8 cellular contexts compared by ENCODE assay signal in the genomic region with DNA sequence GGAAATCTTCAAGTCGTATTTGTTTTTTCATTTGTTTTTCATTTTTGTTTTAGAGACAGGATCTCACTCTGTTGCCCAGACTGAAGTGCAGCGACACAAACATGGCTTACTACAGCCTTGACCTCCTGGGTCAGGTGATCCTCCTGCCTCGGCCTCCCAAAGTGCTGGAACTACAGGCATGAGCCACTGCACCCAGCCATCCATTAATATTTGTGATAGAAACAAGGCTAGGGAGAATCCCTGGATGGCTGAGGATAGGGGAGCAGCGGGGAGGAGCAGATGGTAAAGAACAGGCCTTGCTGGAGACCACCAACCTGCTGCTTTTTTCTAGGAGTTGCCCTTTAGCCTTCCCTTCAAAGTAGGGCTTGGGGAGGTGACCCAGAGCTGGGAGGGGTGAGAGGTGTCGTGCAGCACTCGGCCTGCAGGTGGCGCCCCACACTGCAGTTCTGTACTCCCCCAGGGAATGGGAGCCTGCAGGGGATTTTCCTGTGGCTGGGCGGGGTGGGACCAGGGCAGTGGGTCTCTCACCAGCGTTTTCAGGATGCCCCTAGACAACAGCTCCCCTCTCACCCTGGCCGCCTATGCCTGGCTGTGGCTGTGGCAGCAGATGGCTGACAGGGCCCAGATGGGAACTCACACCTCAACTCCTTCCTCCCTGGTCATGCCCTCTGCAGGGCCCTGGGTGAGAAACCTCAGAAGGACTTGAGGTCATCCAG. TPM values are rescaled to one million over a fixed set of nuclear protein-coding genes. Genes with fewer than 3 reads are reported as not detected.
DNase-seq lines count a peak whose midpoint lies in the region; ATAC-seq and TF ChIP-seq lines count a peak whose summit lies in the region.

No MANE protein-coding gene starts in this region.

- no peaks in the 10 kb centered on the region for H3K36me3 ChIP-seq in sigmoid colon

- no peaks in the 10 kb centered on the region for H3K27me3 ChIP-seq in sigmoid colon

- H3K4me1 Mint-ChIP-seq in activated naive CD8-positive, alpha-beta T cell treated with anti-CD3 and anti-CD28 coated beads, Interleukin-2, amount 50 U/mL, for 24 hours, result no peaks in the 10 kb centered on the region

- peak; percentile 85 for ATAC-seq in activated naive CD8-positive, alpha-beta T cell treated with anti-CD3 and anti-CD28 coated beads, Interleukin-2, amount 50 U/mL, for 24 hours
- peak; percentile 92 to 94 for ATAC-seq in left cardiac atrium

- H3K4me3 ChIP-seq in sigmoid colon, result no peak overlapping the region

- no peak overlapping the region for H3K27ac Mint-ChIP-seq in activated naive CD8-positive, alpha-beta T cell treated with anti-CD3 and anti-CD28 coated beads, Interleukin-2, amount 50 U/mL, for 24 hours

- no peaks in the 10 kb centered on the region for H3K9me3 ChIP-seq in sigmoid colon

- DNase-seq in DMS 273 (lab: John Stamatoyannopoulos, UW; ENCODE audit: unreplicated experiment) (peak; percentile 76), DMS 273 treated with DMSO at 0.1 percent for 48 hours (lab: John Stamatoyannopoulos, UW) (no peak), HUDEP-2 (lab: John Stamatoyannopoulos, UW; ENCODE audit: unreplicated experiment in 76 of 76) (peak in 54 of 76 experiments; percentile 3 to 67 (median 38)), SW480 (ENCODE audit: low spot score) (peak; percentile 22), left cardiac atrium (peak; percentile 75), sigmoid colon (peak; percentile 83), cortex of kidney (lab: John Stamatoyannopoulos, UW) (no peak)
- DNase-seq in activated naive CD8-positive, alpha-beta T cell treated with anti-CD3 and anti-CD28 coated beads, Interleukin-2, amount 50 U/mL, for 24 hours, result peak; percentile 85

- no peaks in the 10 kb centered on the region for H3K36me3 Mint-ChIP-seq in activated naive CD8-positive, alpha-beta T cell treated with anti-CD3 and anti-CD28 coated beads, Interleukin-2, amount 50 U/mL, for 24 hours (ENCODE audit: low read depth)

- no peak for TF ChIP-seq POLR2A in sigmoid colon (IDR thresholded peaks at IDR 0.05)

- no peaks in the 10 kb centered on the region for H3K4me1 ChIP-seq in sigmoid colon

- no peaks in the 10 kb centered on the region for H3K27me3 Mint-ChIP-seq in activated naive CD8-positive, alpha-beta T cell treated with anti-CD3 and anti-CD28 coated beads, Interleukin-2, amount 50 U/mL, for 24 hours

- H3K4me3 Mint-ChIP-seq in activated naive CD8-positive, alpha-beta T cell treated with anti-CD3 and anti-CD28 coated beads, Interleukin-2, amount 50 U/mL, for 24 hours, result no peak overlapping the region

- H3K9me3 Mint-ChIP-seq in activated naive CD8-positive, alpha-beta T cell treated with anti-CD3 and anti-CD28 coated beads, Interleukin-2, amount 50 U/mL, for 24 hours, result no peaks in the 10 kb centered on the region

- no peak overlapping the region for H3K27ac ChIP-seq in sigmoid colon

- 19 to 27% methylated on average over 10 of the region's 10 CpGs for WGBS in sigmoid colon, 2 donors

- peak; percentile 75 to 91 (median 87) for TF ChIP-seq CTCF in sigmoid colon (IDR thresholded peaks at IDR 0.05)

- no peak for TF ChIP-seq EP300 in sigmoid colon (IDR thresholded peaks at IDR 0.05)

- intact Hi-C loops in left cardiac atrium (cut with DNase I) (loop anchor here (5.0 kb wide), 2 partner anchors 223 to 323 kb away; no protein-coding TSS in a partner anchor), sigmoid colon (cut with DNase I) (loop anchor here (2.0 to 5.0 kb wide), 2 partner anchors 187 to 428 kb away; no protein-coding TSS in a partner anchor)

RNA-seq across cellular contexts. Expression of a gene that starts 12.6 kb away (rescaled TPM):
- total RNA-seq in left cardiac atrium (1 to 10 TPM; 4.7 to 8.0 TPM), sigmoid colon (1 to 10 TPM; 3.0 to 7.2 (median 3.7) TPM)
- polyA plus RNA-seq in sigmoid colon, result 1 to 10 TPM; 1.5 to 2.1 (median 1.8) TPM

Comparison
In these comparisons a context has a peak if more than half of its experiments do, and no peak if none do; other contexts are left out.
1. DNase-seq: peak in DMS 273 (single experiment), HUDEP-2 (54 of 76), SW480 (single experiment), activated naive CD8-positive, alpha-beta T cell treated with anti-CD3 and anti-CD28 coated beads, Interleukin-2, amount 50 U/mL, for 24 hours (single experiment), left cardiac atrium (single experiment) and sigmoid colon (single experiment); none in DMS 273 treated with DMSO at 0.1 percent for 48 hours (single experiment) and cortex of kidney (single experiment).